1 cellular context compared by ENCODE assay signal in the genomic region with DNA sequence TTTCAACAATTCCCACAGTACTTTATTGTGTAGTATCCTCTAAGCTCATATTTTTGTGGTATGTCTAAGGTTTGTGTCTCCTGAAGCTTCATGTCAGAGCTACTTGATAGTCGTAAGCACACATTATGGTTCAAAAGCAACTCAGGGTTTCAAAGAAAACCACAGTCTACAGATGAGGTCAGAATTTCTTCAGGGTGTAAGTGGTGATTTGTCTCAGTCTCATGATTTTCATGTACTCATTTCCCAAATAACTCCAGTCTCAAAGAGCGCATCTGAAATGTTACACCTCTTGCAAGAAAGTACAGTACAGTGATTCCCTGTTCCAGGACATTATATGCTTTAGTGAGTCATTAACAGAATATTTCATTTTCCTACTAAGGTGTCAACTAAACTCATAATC.
TF ChIP-seq lines count a peak whose summit lies in the region.

No MANE protein-coding gene starts in this region.

TF ChIP-seq in K562, 482 proteins besides CTCF, POLR2A, EP300 and RAD21:
- no peak for TF ChIP-seq ZBTB9 (CRISPR knock-in tag; IDR thresholded peaks at IDR 0.05)
- TF ChIP-seq, protein P1, sequence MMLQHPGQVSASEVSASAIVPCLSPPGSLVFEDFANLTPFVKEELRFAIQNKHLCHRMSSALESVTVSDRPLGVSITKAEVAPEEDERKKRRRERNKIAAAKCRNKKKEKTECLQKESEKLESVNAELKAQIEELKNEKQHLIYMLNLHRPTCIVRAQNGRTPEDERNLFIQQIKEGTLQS (IDR thresholded peaks at IDR 0.05) = 0 out of 2 replicates have a peak, but pooled peaks have one; percentile 9
- TF ChIP-seq, protein P1 (CRISPR knock-in tag; conservative IDR thresholded peaks at IDR 0.05) = no peak
